In the genomic region with DNA sequence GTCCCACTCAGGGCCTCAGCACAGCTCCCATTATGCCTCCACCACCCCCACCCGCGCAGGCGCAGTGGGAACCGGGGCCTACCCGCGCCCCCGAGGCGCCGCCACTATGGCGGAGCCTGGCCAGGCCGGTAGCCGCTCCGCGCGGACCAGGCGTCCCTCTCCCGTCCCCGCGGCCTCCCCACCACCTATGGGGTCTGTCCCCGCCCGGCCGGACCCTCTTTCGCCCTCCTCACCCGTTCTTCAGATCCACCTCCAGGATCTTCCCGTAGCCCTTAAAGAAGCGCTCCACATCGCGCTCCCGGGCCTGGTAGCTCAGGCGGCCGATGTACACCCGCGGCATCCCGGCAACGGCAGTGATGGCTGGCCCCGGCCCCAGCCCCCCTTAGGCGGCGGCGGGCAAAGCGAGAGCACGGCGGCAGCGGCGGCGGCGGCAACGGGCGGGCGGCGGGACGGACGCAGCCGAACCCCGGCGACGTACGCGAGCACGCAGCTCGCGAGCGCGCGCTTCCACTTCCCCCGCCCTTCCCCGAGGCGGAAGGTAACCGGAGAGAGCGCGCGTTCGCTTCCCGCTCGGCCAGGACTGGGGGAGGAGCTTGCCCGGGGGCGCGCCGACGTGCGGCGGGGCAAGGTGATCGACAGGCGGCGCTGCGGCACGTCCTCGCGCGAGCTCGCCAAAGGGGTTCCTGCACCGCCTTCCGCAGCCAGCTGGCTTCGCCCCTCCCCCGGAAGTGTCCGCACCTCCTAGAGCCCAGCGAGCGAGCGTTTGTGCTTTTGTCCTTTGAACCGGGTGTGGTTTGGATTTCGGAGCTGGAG, we compare ENCODE assay signal across 1 cellular context.
TF ChIP-seq lines count a peak whose summit lies in the region.

A gene (minus strand): TSS at position 488 of the 813 bp plus-strand sequence. CDS start 148 bp downstream, at position 340.

TF ChIP-seq in HepG2, 621 proteins besides CTCF, POLR2A, EP300 and RAD21 (continued from another document and continues in another):
- TF ChIP-seq, protein P1, sequence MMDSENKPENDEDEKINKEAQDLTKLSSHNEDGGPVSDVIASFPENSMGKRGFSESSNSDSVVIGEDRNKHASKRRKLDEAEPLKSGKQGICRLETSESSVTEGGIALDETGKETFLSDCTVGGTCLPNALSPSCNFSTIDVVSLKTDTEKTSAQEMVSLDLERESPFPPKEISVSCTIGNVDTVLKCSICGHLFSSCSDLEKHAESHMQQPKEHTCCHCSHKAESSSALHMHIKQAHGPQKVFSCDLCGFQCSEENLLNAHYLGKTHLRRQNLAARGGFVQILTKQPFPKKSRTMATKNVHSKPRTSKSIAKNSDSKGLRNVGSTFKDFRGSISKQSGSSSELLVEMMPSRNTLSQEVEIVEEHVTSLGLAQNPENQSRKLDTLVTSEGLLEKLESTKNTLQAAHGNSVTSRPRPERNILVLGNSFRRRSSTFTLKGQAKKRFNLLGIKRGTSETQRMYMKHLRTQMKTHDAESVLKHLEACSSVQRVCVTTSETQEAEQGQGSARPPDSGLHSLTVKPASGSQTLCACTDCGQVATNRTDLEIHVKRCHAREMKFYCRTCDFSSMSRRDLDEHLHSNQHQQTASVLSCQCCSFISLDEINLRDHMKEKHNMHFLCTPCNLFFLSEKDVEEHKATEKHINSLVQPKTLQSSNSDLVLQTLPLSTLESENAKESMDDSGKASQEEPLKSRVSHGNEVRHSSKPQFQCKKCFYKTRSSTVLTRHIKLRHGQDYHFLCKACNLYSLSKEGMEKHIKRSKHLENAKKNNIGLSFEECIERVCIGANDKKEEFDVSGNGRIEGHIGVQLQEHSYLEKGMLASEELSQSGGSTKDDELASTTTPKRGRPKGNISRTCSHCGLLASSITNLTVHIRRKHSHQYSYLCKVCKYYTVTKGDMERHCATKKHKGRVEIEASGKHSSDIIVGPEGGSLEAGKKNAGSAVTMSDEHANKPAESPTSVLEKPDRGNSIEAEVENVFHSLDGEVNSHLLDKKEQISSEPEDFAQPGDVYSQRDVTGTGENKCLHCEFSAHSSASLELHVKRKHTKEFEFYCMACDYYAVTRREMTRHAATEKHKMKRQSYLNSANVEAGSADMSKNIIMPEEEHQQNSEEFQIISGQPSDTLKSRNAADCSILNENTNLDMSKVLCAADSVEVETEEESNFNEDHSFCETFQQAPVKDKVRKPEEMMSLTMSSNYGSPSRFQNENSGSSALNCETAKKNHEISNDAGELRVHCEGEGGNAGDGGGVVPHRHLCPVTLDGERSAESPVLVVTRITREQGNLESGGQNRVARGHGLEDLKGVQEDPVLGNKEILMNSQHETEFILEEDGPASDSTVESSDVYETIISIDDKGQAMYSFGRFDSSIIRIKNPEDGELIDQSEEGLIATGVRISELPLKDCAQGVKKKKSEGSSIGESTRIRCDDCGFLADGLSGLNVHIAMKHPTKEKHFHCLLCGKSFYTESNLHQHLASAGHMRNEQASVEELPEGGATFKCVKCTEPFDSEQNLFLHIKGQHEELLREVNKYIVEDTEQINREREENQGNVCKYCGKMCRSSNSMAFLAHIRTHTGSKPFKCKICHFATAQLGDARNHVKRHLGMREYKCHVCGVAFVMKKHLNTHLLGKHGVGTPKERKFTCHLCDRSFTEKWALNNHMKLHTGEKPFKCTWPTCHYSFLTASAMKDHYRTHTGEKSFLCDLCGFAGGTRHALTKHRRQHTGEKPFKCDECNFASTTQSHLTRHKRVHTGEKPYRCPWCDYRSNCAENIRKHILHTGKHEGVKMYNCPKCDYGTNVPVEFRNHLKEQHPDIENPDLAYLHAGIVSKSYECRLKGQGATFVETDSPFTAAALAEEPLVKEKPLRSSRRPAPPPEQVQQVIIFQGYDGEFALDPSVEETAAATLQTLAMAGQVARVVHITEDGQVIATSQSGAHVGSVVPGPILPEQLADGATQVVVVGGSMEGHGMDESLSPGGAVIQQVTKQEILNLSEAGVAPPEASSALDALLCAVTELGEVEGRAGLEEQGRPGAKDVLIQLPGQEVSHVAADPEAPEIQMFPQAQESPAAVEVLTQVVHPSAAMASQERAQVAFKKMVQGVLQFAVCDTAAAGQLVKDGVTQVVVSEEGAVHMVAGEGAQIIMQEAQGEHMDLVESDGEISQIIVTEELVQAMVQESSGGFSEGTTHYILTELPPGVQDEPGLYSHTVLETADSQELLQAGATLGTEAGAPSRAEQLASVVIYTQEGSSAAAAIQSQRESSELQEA (CRISPR knock-in tag; IDR thresholded peaks at IDR 0.05; ENCODE audit: not compliant biosample characterization) = peak; percentile 94
- TF ChIP-seq ATRX (CRISPR knock-in tag; IDR thresholded peaks at IDR 0.05; ENCODE audit: borderline replicate concordance) = no peak
- TF ChIP-seq GATA4 (IDR thresholded peaks at IDR 0.05; ENCODE audit: borderline replicate concordance, low read depth) = no peak
- TF ChIP-seq HNRNPH1 (optimal IDR thresholded peaks at IDR 0.05; ENCODE audit: low read depth, low read length) = no peak
- peak; percentile 90; the same call in 1 of the 2 replicates for TF ChIP-seq ZNF761 (CRISPR knock-in tag; conservative IDR thresholded peaks at IDR 0.05)
- TF ChIP-seq ZBTB7A (CRISPR knock-in tag; IDR thresholded peaks at IDR 0.05) = no peak
- TF ChIP-seq MYC (CRISPR knock-in tag; IDR thresholded peaks at IDR 0.05; ENCODE audit: borderline replicate concordance) = peak; percentile 78; the same call in 1 of the 2 replicates
- TF ChIP-seq FOXA1 (IDR thresholded peaks at IDR 0.05) = no peak
- TF ChIP-seq FOXA1 (CRISPR knock-in tag; IDR thresholded peaks at IDR 0.05) = 0 out of 2 replicates have a peak, but pooled peaks have one; percentile 38
- TF ChIP-seq KMT2A (CRISPR knock-in tag; IDR thresholded peaks at IDR 0.05) = peak; percentile 67; the same call in 1 of the 2 replicates
- peak; percentile 77; the same call in 1 of the 2 replicates for TF ChIP-seq ZSCAN9 (CRISPR knock-in tag; IDR thresholded peaks at IDR 0.05; ENCODE audit: borderline replicate concordance)
- no peak for TF ChIP-seq HCFC1 (IDR thresholded peaks at IDR 0.05; ENCODE audit: low read depth, low read length)
- peak; percentile 93 for TF ChIP-seq GABPB1 (CRISPR knock-in tag; IDR thresholded peaks at IDR 0.05)
- no peak for TF ChIP-seq ARNTL (CRISPR knock-in tag; IDR thresholded peaks at IDR 0.05)
- peak; percentile 78; the same call in 1 of the 2 replicates for TF ChIP-seq ZNF136 (CRISPR knock-in tag; IDR thresholded peaks at IDR 0.05; ENCODE audit: low read depth)
- no peak for TF ChIP-seq HDAC6 (IDR thresholded peaks at IDR 0.05; ENCODE audit: low read depth, low read length)
- no peak for TF ChIP-seq ZEB1 (IDR thresholded peaks at IDR 0.05; ENCODE audit: insufficient replicate concordance, low read depth)
- TF ChIP-seq SALL1 (CRISPR knock-in tag; IDR thresholded peaks at IDR 0.05) = peak; percentile 78
- TF ChIP-seq ASH2L (IDR thresholded peaks at IDR 0.05; ENCODE audit: insufficient read length, low read depth, low read length) = peak; percentile 90
- TF ChIP-seq ZFAT (CRISPR knock-in tag; conservative IDR thresholded peaks at IDR 0.05) = no peak
- TF ChIP-seq, protein P2, sequence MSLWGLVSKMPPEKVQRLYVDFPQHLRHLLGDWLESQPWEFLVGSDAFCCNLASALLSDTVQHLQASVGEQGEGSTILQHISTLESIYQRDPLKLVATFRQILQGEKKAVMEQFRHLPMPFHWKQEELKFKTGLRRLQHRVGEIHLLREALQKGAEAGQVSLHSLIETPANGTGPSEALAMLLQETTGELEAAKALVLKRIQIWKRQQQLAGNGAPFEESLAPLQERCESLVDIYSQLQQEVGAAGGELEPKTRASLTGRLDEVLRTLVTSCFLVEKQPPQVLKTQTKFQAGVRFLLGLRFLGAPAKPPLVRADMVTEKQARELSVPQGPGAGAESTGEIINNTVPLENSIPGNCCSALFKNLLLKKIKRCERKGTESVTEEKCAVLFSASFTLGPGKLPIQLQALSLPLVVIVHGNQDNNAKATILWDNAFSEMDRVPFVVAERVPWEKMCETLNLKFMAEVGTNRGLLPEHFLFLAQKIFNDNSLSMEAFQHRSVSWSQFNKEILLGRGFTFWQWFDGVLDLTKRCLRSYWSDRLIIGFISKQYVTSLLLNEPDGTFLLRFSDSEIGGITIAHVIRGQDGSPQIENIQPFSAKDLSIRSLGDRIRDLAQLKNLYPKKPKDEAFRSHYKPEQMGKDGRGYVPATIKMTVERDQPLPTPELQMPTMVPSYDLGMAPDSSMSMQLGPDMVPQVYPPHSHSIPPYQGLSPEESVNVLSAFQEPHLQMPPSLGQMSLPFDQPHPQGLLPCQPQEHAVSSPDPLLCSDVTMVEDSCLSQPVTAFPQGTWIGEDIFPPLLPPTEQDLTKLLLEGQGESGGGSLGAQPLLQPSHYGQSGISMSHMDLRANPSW (CRISPR knock-in tag; IDR thresholded peaks at IDR 0.05; ENCODE audit: borderline replicate concordance) = no peak
- peak; percentile 77; the same call in 1 of the 2 replicates for TF ChIP-seq ZNF546 (CRISPR knock-in tag; conservative IDR thresholded peaks at IDR 0.05)
- no peak for TF ChIP-seq ZNF121 (CRISPR knock-in tag; IDR thresholded peaks at IDR 0.05)
- TF ChIP-seq, protein P3, sequence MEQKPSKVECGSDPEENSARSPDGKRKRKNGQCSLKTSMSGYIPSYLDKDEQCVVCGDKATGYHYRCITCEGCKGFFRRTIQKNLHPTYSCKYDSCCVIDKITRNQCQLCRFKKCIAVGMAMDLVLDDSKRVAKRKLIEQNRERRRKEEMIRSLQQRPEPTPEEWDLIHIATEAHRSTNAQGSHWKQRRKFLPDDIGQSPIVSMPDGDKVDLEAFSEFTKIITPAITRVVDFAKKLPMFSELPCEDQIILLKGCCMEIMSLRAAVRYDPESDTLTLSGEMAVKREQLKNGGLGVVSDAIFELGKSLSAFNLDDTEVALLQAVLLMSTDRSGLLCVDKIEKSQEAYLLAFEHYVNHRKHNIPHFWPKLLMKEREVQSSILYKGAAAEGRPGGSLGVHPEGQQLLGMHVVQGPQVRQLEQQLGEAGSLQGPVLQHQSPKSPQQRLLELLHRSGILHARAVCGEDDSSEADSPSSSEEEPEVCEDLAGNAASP (CRISPR knock-in tag; IDR thresholded peaks at IDR 0.05; ENCODE audit: borderline replicate concordance) = 0 out of 2 replicates have a peak, but pooled peaks have one; percentile 21
- TF ChIP-seq MIER3 (CRISPR knock-in tag; IDR thresholded peaks at IDR 0.05; ENCODE audit: borderline replicate concordance) = peak; percentile 76; the same call in 1 of the 2 replicates
- no peak for TF ChIP-seq SCMH1 (CRISPR knock-in tag; IDR thresholded peaks at IDR 0.05; ENCODE audit: borderline replicate concordance)
- TF ChIP-seq SAFB2 (CRISPR knock-in tag; IDR thresholded peaks at IDR 0.05; ENCODE audit: borderline replicate concordance, low read depth) = peak; percentile 94
- no peak for TF ChIP-seq ZNF3 (CRISPR knock-in tag; IDR thresholded peaks at IDR 0.05)
- no peak for TF ChIP-seq ZBTB1 (CRISPR knock-in tag; IDR thresholded peaks at IDR 0.05; ENCODE audit: borderline replicate concordance)
- TF ChIP-seq HOXD1 (CRISPR knock-in tag; IDR thresholded peaks at IDR 0.05) = no peak
- no peak for TF ChIP-seq ZNF367 (CRISPR knock-in tag; IDR thresholded peaks at IDR 0.05; ENCODE audit: borderline replicate concordance)
- TF ChIP-seq ZIK1 (CRISPR knock-in tag; IDR thresholded peaks at IDR 0.05; ENCODE audit: borderline replicate concordance, low read depth) = peak; percentile 88
- TF ChIP-seq TP53 (CRISPR knock-in tag; conservative IDR thresholded peaks at IDR 0.05) = no peak
- no peak; the same call in none of the 2 replicates for TF ChIP-seq ZNF230 (CRISPR knock-in tag; IDR thresholded peaks at IDR 0.05)
- TF ChIP-seq, protein P4, sequence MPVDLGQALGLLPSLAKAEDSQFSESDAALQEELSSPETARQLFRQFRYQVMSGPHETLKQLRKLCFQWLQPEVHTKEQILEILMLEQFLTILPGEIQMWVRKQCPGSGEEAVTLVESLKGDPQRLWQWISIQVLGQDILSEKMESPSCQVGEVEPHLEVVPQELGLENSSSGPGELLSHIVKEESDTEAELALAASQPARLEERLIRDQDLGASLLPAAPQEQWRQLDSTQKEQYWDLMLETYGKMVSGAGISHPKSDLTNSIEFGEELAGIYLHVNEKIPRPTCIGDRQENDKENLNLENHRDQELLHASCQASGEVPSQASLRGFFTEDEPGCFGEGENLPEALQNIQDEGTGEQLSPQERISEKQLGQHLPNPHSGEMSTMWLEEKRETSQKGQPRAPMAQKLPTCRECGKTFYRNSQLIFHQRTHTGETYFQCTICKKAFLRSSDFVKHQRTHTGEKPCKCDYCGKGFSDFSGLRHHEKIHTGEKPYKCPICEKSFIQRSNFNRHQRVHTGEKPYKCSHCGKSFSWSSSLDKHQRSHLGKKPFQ (CRISPR knock-in tag; IDR thresholded peaks at IDR 0.05; ENCODE audit: insufficient replicate concordance) = no peak
- TF ChIP-seq KLF6 (CRISPR knock-in tag; IDR thresholded peaks at IDR 0.05) = no peak; the same call in 1 of the 2 replicates
- peak; percentile 74; the same call in 1 of the 2 replicates for TF ChIP-seq ZNF331 (CRISPR knock-in tag; IDR thresholded peaks at IDR 0.05)
- TF ChIP-seq HOXA7 (CRISPR knock-in tag; IDR thresholded peaks at IDR 0.05) = no peak
- 0 out of 2 replicates have a peak, but pooled peaks have one; percentile 20 for TF ChIP-seq ZNF557 (CRISPR knock-in tag; IDR thresholded peaks at IDR 0.05)
- 0 out of 2 replicates have a peak, but pooled peaks have one; percentile 32 for TF ChIP-seq ZNF766 (CRISPR knock-in tag; IDR thresholded peaks at IDR 0.05; ENCODE audit: borderline replicate concordance)
- TF ChIP-seq ZNF10 (CRISPR knock-in tag; IDR thresholded peaks at IDR 0.05; ENCODE audit: borderline replicate concordance, low read depth) = no peak
- TF ChIP-seq, protein P5, sequence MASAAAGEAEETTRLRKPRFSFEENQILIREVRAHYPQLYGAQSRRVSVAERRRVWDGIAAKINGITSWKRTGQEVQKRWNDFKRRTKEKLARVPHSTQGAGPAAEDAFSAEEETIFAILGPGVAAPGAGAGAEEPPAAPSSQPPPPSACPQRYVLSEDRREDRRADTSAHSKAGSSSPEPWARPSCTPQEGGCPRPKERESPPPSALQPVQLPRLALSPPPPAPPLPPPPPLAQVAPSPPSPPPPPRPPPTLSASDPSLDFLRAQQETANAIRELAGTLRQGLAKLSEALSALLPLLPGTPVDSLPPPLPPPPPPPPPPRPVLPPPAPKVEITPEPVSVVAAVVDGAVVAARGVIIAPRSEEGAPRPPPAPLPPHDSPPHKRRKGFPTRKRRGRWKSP (CRISPR knock-in tag; IDR thresholded peaks at IDR 0.05) = peak; percentile 62; the same call in 1 of the 2 replicates
- TF ChIP-seq REPIN1 (CRISPR knock-in tag; IDR thresholded peaks at IDR 0.05; ENCODE audit: borderline replicate concordance, low read depth) = peak; percentile 88; the same call in 1 of the 2 replicates
- TF ChIP-seq ZNF543 (CRISPR knock-in tag; IDR thresholded peaks at IDR 0.05) = peak; percentile 87
- TF ChIP-seq, protein P6, sequence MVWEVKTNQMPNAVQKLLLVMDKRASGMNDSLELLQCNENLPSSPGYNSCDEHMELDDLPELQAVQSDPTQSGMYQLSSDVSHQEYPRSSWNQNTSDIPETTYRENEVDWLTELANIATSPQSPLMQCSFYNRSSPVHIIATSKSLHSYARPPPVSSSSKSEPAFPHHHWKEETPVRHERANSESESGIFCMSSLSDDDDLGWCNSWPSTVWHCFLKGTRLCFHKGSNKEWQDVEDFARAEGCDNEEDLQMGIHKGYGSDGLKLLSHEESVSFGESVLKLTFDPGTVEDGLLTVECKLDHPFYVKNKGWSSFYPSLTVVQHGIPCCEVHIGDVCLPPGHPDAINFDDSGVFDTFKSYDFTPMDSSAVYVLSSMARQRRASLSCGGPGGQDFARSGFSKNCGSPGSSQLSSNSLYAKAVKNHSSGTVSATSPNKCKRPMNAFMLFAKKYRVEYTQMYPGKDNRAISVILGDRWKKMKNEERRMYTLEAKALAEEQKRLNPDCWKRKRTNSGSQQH (CRISPR knock-in tag; IDR thresholded peaks at IDR 0.05; ENCODE audit: low read depth) = 0 out of 2 replicates have a peak, but pooled peaks have one; percentile 16
